In genomic region chr3:66498718-66499611, GRCh38 we compare ENCODE assay signal across 8 cellular contexts. TPM values are rescaled to one million over a fixed set of nuclear protein-coding genes. Genes with fewer than 3 reads are reported as not detected.
DNase-seq lines count a peak whose midpoint lies in the region; ATAC-seq and TF ChIP-seq lines count a peak whose summit lies in the region.

No MANE protein-coding gene starts in this region.

- peaks cover 12% of the 10 kb centered on the region for H4K20me1 ChIP-seq in DND-41 (ENCODE audit: insufficient read depth, low read length)

- peak overlapping the region; percentile 33 for H3K9ac ChIP-seq in DND-41 (ENCODE audit: low read depth, low read length)

- TF ChIP-seq CTCF in DND-41 (IDR thresholded peaks at IDR 0.05; ENCODE audit: borderline replicate concordance, extremely low read depth, low read length, poor library complexity, severe bottlenecking) (no peak), esophagus muscularis mucosa (IDR thresholded peaks at IDR 0.05) (no peak), GM13976 (IDR thresholded peaks at IDR 0.05; ENCODE audit: borderline replicate concordance, control extremely low read depth, extremely low read depth, insufficient read depth, missing control alignments) (no peak)

- H3K4me3 ChIP-seq in DND-41 (ENCODE audit: low read depth in 1 of 2, low read length in 2 of 2), result peak overlapping the region in 1 of 2 experiments; percentile 90; a peak in 2 of 4 replicates
- H3K4me3 ChIP-seq in esophagus muscularis mucosa, result peak overlapping the region; percentile 89 to 100 (median 91)

- peak overlapping the region; percentile 93 for H3K4me2 ChIP-seq in DND-41 (ENCODE audit: insufficient read depth, low read length)

- H3K79me2 ChIP-seq in DND-41 (ENCODE audit: insufficient read depth, low read length), result peaks cover 29% of the 10 kb centered on the region

- 25% methylated on average over 11 of the region's 13 CpGs for WGBS in esophagus muscularis mucosa

- TF ChIP-seq EP300 in esophagus muscularis mucosa (IDR thresholded peaks at IDR 0.05), result no peak

- DNase-seq in DND-41 (no peak), OCI-M1 (lab: John Stamatoyannopoulos, UW) (peak; percentile 20), esophagus muscularis mucosa (ENCODE audit: extremely low spot score) (no peak), pons (ENCODE audit: low spot score) (peak; percentile 68), NCI-H2029 treated with DMSO at 0.1 percent for 48 hours (lab: John Stamatoyannopoulos, UW) (no peak), GM13976 (ENCODE audit: low spot score) (no peak)

- H3K9me3 ChIP-seq in DND-41 (ENCODE audit: insufficient read depth, low read length, severe bottlenecking) (no peaks in the 10 kb centered on the region), esophagus muscularis mucosa (no peaks in the 10 kb centered on the region)

- H3K27ac ChIP-seq in DND-41 (ENCODE audit: low read length), result peak overlapping the region; percentile 33
- peak overlapping the region; percentile 96 to 99 (median 97) for H3K27ac ChIP-seq in esophagus muscularis mucosa (replicated peaks in 1 of 4)

- peaks cover 83% of the 10 kb centered on the region for H3K4me1 ChIP-seq in DND-41 (ENCODE audit: insufficient read depth, low read length)
- H3K4me1 ChIP-seq in esophagus muscularis mucosa, result peaks cover 46 to 61% (median 59%) of the 10 kb centered on the region in 4 donors

- no peak for TF ChIP-seq POLR2A in esophagus muscularis mucosa (IDR thresholded peaks at IDR 0.05; ENCODE audit: low read depth)

- H2AFZ ChIP-seq in DND-41 (ENCODE audit: low read depth, low read length), result no peak overlapping the region

- in situ Hi-C loops in GM13976 (cut with MboI; ENCODE audit: low sequenced_read_pairs, unreplicated experiment), result no loop called here

- no peaks in the 10 kb centered on the region for H3K36me3 ChIP-seq in DND-41 (ENCODE audit: insufficient read depth, low read length)
- H3K36me3 ChIP-seq in esophagus muscularis mucosa, result no peaks in the 10 kb centered on the region

- H3K27me3 ChIP-seq in DND-41 (ENCODE audit: insufficient read depth, low read length, poor library complexity), result peaks cover 5% of the 10 kb centered on the region
- H3K27me3 ChIP-seq in esophagus muscularis mucosa, result no peaks in the 10 kb centered on the region

- ATAC-seq in DND-41 (ENCODE audit: insufficient read depth, low read depth) (no peak), GM18909 (IDR thresholded peaks at IDR 0.05; ENCODE audit: poor library complexity, unreplicated experiment) (no peak)
- ATAC-seq in activated CD4-positive, CD25-positive, alpha-beta regulatory T cell treated with anti-CD3 and anti-CD28 coated beads, Interleukin-2, amount 50 U/mL, for 24 hours, result no peak

- intact Hi-C loops in esophagus muscularis mucosa (cut with DNase I), result no loop called here

RNA-seq across cellular contexts. Expression of gene LRIG1, which starts 1.9 kb away (rescaled TPM):
- total RNA-seq in esophagus muscularis mucosa, result 100 to 1,000 TPM in 3 of 4 donors, 10 to 100 TPM in 1; 95.3 to 136 (median 131) TPM

Comparison
In these comparisons a context has a peak if more than half of its experiments do, and no peak if none do; other contexts are left out.
1. DNase-seq: peak in OCI-M1 (single experiment) and pons (single experiment); none in DND-41 (single experiment), esophagus muscularis mucosa (single experiment), NCI-H2029 treated with DMSO at 0.1 percent for 48 hours (single experiment) and GM13976 (single experiment).